Comparison of ENCODE assay signal across 35 cellular contexts in genomic region chr7:14859267-14859666, GRCh38. TPM values are rescaled to one million over a fixed set of nuclear protein-coding genes. Genes with fewer than 3 reads are reported as not detected.
"Had no signal": no experiment of that assay in that cellular context is flagged by ENCODE, and none has a peak within 500 bp of the region (broad histone marks: within the 10 kb centered on the region; RNA-seq: fewer than 3 reads in every experiment).

No MANE protein-coding gene starts in this region.

- H3K27me3 Mint-ChIP-seq: activated CD4-positive, alpha-beta memory T cell treated with anti-CD3 and anti-CD28 coated beads for 36 hours; activated CD4-positive, alpha-beta T cell treated with anti-CD3 and anti-CD28 coated beads, Interleukin-2, amount 10 ng/mL, durations not matched to agents 24 days and 14 days; activated naive CD8-positive, alpha-beta T cell treated with anti-CD3 and anti-CD28 coated beads for 36 hours; naive B cell; progenitor cell of endocrine pancreas had no signal

- H3K27ac Mint-ChIP-seq: activated CD4-positive, alpha-beta memory T cell treated with anti-CD3 and anti-CD28 coated beads for 36 hours; activated CD4-positive, alpha-beta T cell treated with anti-CD3 and anti-CD28 coated beads, Interleukin-2, amount 10 ng/mL, durations not matched to agents 24 days and 14 days; activated naive CD4-positive, alpha-beta T cell treated with anti-CD3 and anti-CD28 coated beads for 36 hours; activated naive CD8-positive, alpha-beta T cell treated with anti-CD3 and anti-CD28 coated beads for 36 hours; activated T-helper 1 cell treated with anti-CD3 and anti-CD28 coated beads, Interleukin-12 subunit alpha, Interleukin-12 subunit beta, Interleukin-2, Interleukin-4 antibody, amounts not matched to agents 30 ng/mL and 10 ng/mL and 1 ng/mL, durations not matched to agents 14 hours and 24 hours and 36 hours; endodermal cell; immature natural killer cell; naive B cell; nephron progenitor cell; progenitor cell of endocrine pancreas had no signal

- DNase-seq: activated CD4-positive, alpha-beta memory T cell treated with anti-CD3 and anti-CD28 coated beads for 36 hours; activated CD4-positive, alpha-beta T cell treated with anti-CD3 and anti-CD28 coated beads, Interleukin-2, amount 10 ng/mL, durations not matched to agents 24 days and 14 days; activated CD4-positive, CD25-positive, alpha-beta regulatory T cell treated with anti-CD3 and anti-CD28 coated beads, Interleukin-2, amount 50 U/mL, for 72 hours; activated CD8-positive, alpha-beta memory T cell treated with anti-CD3 and anti-CD28 coated beads, Interleukin-2, amount 50 U/mL, for 4 hours; activated effector memory CD4-positive, alpha-beta T cell treated with anti-CD3 and anti-CD28 coated beads, Interleukin-2, amount 50 U/mL, for 16 hours; activated naive CD4-positive, alpha-beta T cell treated with anti-CD3 and anti-CD28 coated beads for 36 hours; activated naive CD8-positive, alpha-beta T cell treated with anti-CD3 and anti-CD28 coated beads for 36 hours; activated T-cell treated with anti-CD3 and anti-CD28 coated beads, Interleukin-2, amount 50 U/mL, for 1 hour; adrenal gland; aorta; body of pancreas; cortex of kidney; endodermal cell; foreskin fibroblast; head of caudate nucleus; hypothalamus; immature natural killer cell; kidney; left colon; mammary epithelial cell; naive B cell; nephron progenitor cell; ovary; right lobe of liver; stimulated activated CD4-positive, alpha-beta T cell treated with anti-CD3 and anti-CD28 coated beads, Interleukin-2, amount 100 ng/mL, for 48 hours; stimulated activated naive CD4-positive, alpha-beta T cell treated with Interleukin-2 at 50 U/mL for 16 hours; WERI-Rb-1 had no signal

- H3K4me3 Mint-ChIP-seq: activated CD4-positive, alpha-beta memory T cell treated with anti-CD3 and anti-CD28 coated beads for 36 hours; activated CD4-positive, alpha-beta T cell treated with anti-CD3 and anti-CD28 coated beads, Interleukin-2, amount 10 ng/mL, durations not matched to agents 24 days and 14 days; activated naive CD4-positive, alpha-beta T cell treated with anti-CD3 and anti-CD28 coated beads for 36 hours; activated naive CD8-positive, alpha-beta T cell treated with anti-CD3 and anti-CD28 coated beads for 36 hours; activated T-helper 1 cell treated with anti-CD3 and anti-CD28 coated beads, Interleukin-12 subunit alpha, Interleukin-12 subunit beta, Interleukin-2, Interleukin-4 antibody, amounts not matched to agents 30 ng/mL and 10 ng/mL and 1 ng/mL, durations not matched to agents 14 hours and 24 hours and 36 hours; endodermal cell; immature natural killer cell; naive B cell; nephron progenitor cell had no signal

- H3K9me3 Mint-ChIP-seq: activated CD4-positive, alpha-beta memory T cell treated with anti-CD3 and anti-CD28 coated beads for 36 hours; activated CD4-positive, alpha-beta T cell treated with anti-CD3 and anti-CD28 coated beads, Interleukin-2, amount 10 ng/mL, durations not matched to agents 24 days and 14 days; activated naive CD4-positive, alpha-beta T cell treated with anti-CD3 and anti-CD28 coated beads for 36 hours; activated naive CD8-positive, alpha-beta T cell treated with anti-CD3 and anti-CD28 coated beads for 36 hours; activated T-helper 1 cell treated with anti-CD3 and anti-CD28 coated beads, Interleukin-12 subunit alpha, Interleukin-12 subunit beta, Interleukin-2, Interleukin-4 antibody, amounts not matched to agents 30 ng/mL and 10 ng/mL and 1 ng/mL, durations not matched to agents 14 hours and 24 hours and 36 hours; naive B cell; nephron progenitor cell had no signal

- H3K27me3 ChIP-seq: adrenal gland, body of pancreas, cardiac muscle cell, neutrophil, ovary, right lobe of liver, tibial nerve had no signal

- H3K4me3 ChIP-seq: adrenal gland, body of pancreas, cardiac muscle cell, ovary, right lobe of liver, tibial nerve had no signal

- H3K4me1 Mint-ChIP-seq: activated CD4-positive, alpha-beta T cell treated with anti-CD3 and anti-CD28 coated beads, Interleukin-2, amount 10 ng/mL, durations not matched to agents 24 days and 14 days; activated naive CD8-positive, alpha-beta T cell treated with anti-CD3 and anti-CD28 coated beads for 36 hours; endodermal cell; immature natural killer cell; naive B cell; nephron progenitor cell had no signal

- H3K9me3 ChIP-seq: adrenal gland, body of pancreas, neutrophil, ovary, right lobe of liver, tibial nerve had no signal

- H3K4me1 ChIP-seq: adrenal gland, body of pancreas, right lobe of liver, tibial nerve had no signal

- ATAC-seq: body of pancreas, esophagus mucosa, left colon had no signal

- H3K27ac ChIP-seq: adrenal gland, body of pancreas, cardiac muscle cell, neutrophil, ovary, right lobe of liver, tibial nerve, WERI-Rb-1 had no signal

- H3K36me3 Mint-ChIP-seq: activated CD4-positive, alpha-beta memory T cell treated with anti-CD3 and anti-CD28 coated beads for 36 hours; activated naive CD8-positive, alpha-beta T cell treated with anti-CD3 and anti-CD28 coated beads for 36 hours; immature natural killer cell; naive B cell had no signal

- H3K36me3 ChIP-seq: adrenal gland, cardiac muscle cell, neutrophil, ovary, right lobe of liver, tibial nerve, WERI-Rb-1 had no signal

RNA-seq across cellular contexts. Expression of gene DGKB, which starts 43.3 kb away (rescaled TPM):
- total RNA-seq: activated CD4-positive, alpha-beta memory T cell treated with anti-CD3 and anti-CD28 coated beads for 36 hours; activated CD4-positive, alpha-beta T cell treated with anti-CD3 and anti-CD28 coated beads, Interleukin-2, amount 10 ng/mL, durations not matched to agents 24 days and 14 days; activated CD8-positive, alpha-beta memory T cell treated with anti-CD3 and anti-CD28 coated beads for 36 hours; activated naive CD4-positive, alpha-beta T cell treated with anti-CD3 and anti-CD28 coated beads for 36 hours; activated naive CD8-positive, alpha-beta T cell treated with anti-CD3 and anti-CD28 coated beads for 36 hours; activated T-helper 1 cell treated with anti-CD3 and anti-CD28 coated beads, Interleukin-12 subunit alpha, Interleukin-12 subunit beta, Interleukin-2, Interleukin-4 antibody, amounts not matched to agents 30 ng/mL and 10 ng/mL and 1 ng/mL, durations not matched to agents 14 hours and 24 hours and 36 hours; mammary epithelial cell; renal cortical epithelial cell had no signal
